15 cellular contexts compared by ENCODE assay signal in the genomic region with DNA sequence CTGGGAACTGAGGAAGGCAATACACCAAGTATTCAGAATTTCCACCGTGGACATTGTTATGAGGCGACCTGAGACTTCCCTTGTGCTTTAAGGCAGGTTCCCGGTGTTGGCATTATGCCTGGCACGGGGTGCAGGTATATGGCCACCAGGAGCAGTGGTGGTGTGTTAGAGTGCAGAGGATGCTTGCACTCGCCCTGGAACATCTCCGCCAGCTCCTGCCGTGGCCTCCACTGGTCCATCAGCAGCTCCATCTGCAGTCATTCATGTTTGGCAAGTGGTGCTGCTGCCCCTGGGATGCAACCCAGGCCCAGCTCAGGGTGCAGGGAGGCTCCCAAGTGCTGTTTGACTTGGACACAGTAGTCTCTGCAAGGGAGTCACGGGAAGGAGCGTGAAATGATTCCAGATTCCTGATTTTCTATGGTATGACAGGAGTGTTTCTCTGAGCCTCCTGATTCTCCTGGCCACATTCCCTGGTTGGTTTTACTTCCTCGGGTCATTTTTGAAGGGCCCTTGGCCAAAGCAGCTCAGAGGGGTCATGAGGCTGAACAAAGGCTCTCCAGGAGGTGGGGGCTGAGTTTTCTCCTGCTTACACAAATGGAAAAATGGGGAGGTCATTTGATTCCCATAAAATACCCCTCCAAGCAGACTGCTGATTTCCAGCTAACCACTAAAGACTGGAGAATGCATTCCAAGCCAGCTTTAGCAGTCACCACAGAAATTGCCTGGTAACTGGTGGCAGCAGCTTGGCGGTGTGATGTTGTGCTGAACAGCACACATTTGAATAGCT.
DNase-seq lines count a peak whose midpoint lies in the region.
"Had no signal": no experiment of that assay in that cellular context is flagged by ENCODE, and none has a peak within 500 bp of the region (broad histone marks: within the 10 kb centered on the region; RNA-seq: fewer than 3 reads in every experiment).

No MANE protein-coding gene starts in this region.

- peaks cover 0 to 4% (median 0%) of the 10 kb centered on the region in 3 experiments for H3K27me3 ChIP-seq in neuronal stem cell (ENCODE audit: control insufficient read depth in 3 of 3, insufficient read depth in 3 of 3, low read depth in 1 of 3, low read length in 3 of 3)
- H3K27me3 ChIP-seq: body of pancreas, testis had no signal

- no peak overlapping the region for H3K4me2 ChIP-seq in neuronal stem cell (ENCODE audit: insufficient read depth, low read length, poor library complexity, severe bottlenecking)

- no peak overlapping the region for H3K4ac ChIP-seq in neuronal stem cell (ENCODE audit: low read length)

- H2BK120ac ChIP-seq in neuronal stem cell (ENCODE audit: low read depth, low read length), result no peak overlapping the region

- no CpG with 5 or more reads among the region's 11 CpGs for WGBS in neuronal stem cell (ENCODE audit: extremely low coverage in 2 of 2, insufficient read length in 2 of 2, insufficient replicate concordance in 1 of 2), 2 donors

- H3K9me3 ChIP-seq in neuronal stem cell (replicated peaks in 1 of 2; ENCODE audit: control insufficient read depth in 2 of 2, insufficient read depth in 1 of 2, low read depth in 1 of 2, low read length in 2 of 2), result no peaks in the 10 kb centered on the region
- H3K9me3 ChIP-seq: body of pancreas, lower lobe of right lung, testis had no signal

- no peak overlapping the region for H3K4me3 ChIP-seq in neuronal stem cell (ENCODE audit: low read length in 2 of 2)
- H3K4me3 ChIP-seq: body of pancreas, lower lobe of right lung, testis had no signal

- H2BK5ac ChIP-seq in neuronal stem cell (ENCODE audit: low read length), result no peak overlapping the region

- H3K36me3 ChIP-seq in neuronal stem cell (replicated peaks in 1 of 2; ENCODE audit: control insufficient read depth in 2 of 2, insufficient read depth in 2 of 2, low read length in 2 of 2), result no peaks in the 10 kb centered on the region
- H3K36me3 ChIP-seq: lower lobe of right lung had no signal

- H3K4me1 ChIP-seq in neuronal stem cell (ENCODE audit: control insufficient read depth in 2 of 2, insufficient read depth in 1 of 2, low read depth in 1 of 2, low read length in 2 of 2), result peaks cover 9 to 15% of the 10 kb centered on the region in 2 donors
- H3K4me1 ChIP-seq: body of pancreas had no signal

- DNase-seq in AG20443 (ENCODE audit: low spot score) (peak; percentile 57), amniotic stem cell (lab: John Stamatoyannopoulos, UW) (peak; percentile 6), fibroblast of peridontal ligament (ENCODE audit: extremely low read depth) (peak; percentile 40), neuronal stem cell (ENCODE audit: low spot score) (no peak), ecto neural progenitor cell (ENCODE audit: low spot score) (no peak), cerebellar nuclear complex (lab: John Stamatoyannopoulos, UW) (no peak)
- DNase-seq in activated CD4-positive, alpha-beta T cell treated with anti-CD3 and anti-CD28 coated beads for 1 hour, result no peak
- no peak for DNase-seq in stimulated activated CD4-positive, alpha-beta T cell treated with anti-CD3 and anti-CD28 coated beads, Interleukin-12 subunit alpha, Interleukin-12 subunit beta, amount 100 ng/mL, for 4 hours
- DNase-seq: activated CD4-positive, alpha-beta T cell treated with anti-CD3 and anti-CD28 coated beads for 48 hours; activated T-cell treated with anti-CD3 and anti-CD28 coated beads, Interleukin-2, amount 50 U/mL, for 72 hours; body of pancreas; lower lobe of right lung; NCI-H2107; Right ventricle myocardium superior; testis had no signal

- H2BK12ac ChIP-seq in neuronal stem cell (ENCODE audit: low read length), result no peak overlapping the region

- H3K79me1 ChIP-seq in neuronal stem cell (ENCODE audit: low read depth, low read length), result no peaks in the 10 kb centered on the region

- no peak overlapping the region for H3K23ac ChIP-seq in neuronal stem cell (ENCODE audit: low read depth, low read length, poor library complexity)

- no peak overlapping the region for H2AFZ ChIP-seq in neuronal stem cell (ENCODE audit: low read length)

- H4K91ac ChIP-seq in neuronal stem cell (ENCODE audit: low read depth, low read length, poor library complexity), result no peak overlapping the region

- H3K14ac ChIP-seq in neuronal stem cell (ENCODE audit: low read length), result peak overlapping the region; percentile 39

- no peak overlapping the region for H3K27ac ChIP-seq in neuronal stem cell (replicated peaks; ENCODE audit: low read length)
- H3K27ac ChIP-seq: body of pancreas, lower lobe of right lung, testis had no signal

- peak overlapping the region; percentile 29 for H3K18ac ChIP-seq in neuronal stem cell (ENCODE audit: low read length)

- no peak overlapping the region for H2AK5ac ChIP-seq in neuronal stem cell (ENCODE audit: low read depth, low read length)

- H2BK15ac ChIP-seq in neuronal stem cell (ENCODE audit: low read length), result no peak overlapping the region

- H3K9ac ChIP-seq in neuronal stem cell (ENCODE audit: low read depth, low read length, poor library complexity), result no peak overlapping the region

- no peak overlapping the region for H4K8ac ChIP-seq in neuronal stem cell (ENCODE audit: low read depth, low read length)

Comparison
In these comparisons a context has a peak if more than half of its experiments do, and no peak if none do; other contexts are left out.
1. DNase-seq: peak in AG20443 (single experiment), amniotic stem cell (single experiment) and fibroblast of peridontal ligament (single experiment); none in neuronal stem cell (single experiment), ecto neural progenitor cell (single experiment), activated CD4-positive, alpha-beta T cell treated with anti-CD3 and anti-CD28 coated beads for 1 hour (single experiment), stimulated activated CD4-positive, alpha-beta T cell treated with anti-CD3 and anti-CD28 coated beads, Interleukin-12 subunit alpha, Interleukin-12 subunit beta, amount 100 ng/mL, for 4 hours (single experiment) and cerebellar nuclear complex (0 of 2).